8 cellular contexts compared by ENCODE assay signal in the genomic region with DNA sequence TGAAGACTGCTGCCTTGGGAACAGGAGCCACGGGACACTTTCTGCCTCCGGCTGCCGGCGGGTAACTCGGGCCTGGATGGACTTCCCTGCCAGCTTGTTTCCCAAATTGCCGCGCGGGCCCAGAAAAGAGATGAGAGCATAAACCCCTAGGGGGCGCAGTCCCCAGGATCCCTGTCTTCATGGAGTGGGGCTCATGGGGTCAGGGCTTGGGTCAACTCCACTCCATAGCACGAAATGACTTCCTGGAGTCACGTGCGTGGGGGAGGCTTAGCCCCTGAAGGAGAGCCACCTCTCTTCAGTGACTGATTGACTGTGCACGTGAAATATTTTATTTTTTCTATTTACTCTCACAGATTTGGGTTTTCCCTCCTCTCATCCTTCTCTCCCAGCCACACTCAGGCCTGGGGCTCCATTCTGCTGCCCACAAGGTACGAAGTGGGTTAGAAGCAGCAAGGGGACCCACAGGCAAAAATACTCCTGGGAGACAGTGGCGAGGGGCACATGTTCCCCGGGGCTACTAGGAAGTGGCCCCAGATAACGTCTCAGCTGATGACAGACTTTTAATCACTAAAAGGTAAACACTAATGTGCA. TPM values are rescaled to one million over a fixed set of nuclear protein-coding genes. Genes with fewer than 3 reads are reported as not detected.
DNase-seq lines count a peak whose midpoint lies in the region; TF ChIP-seq lines count a peak whose summit lies in the region.

No MANE protein-coding gene starts in this region.

- H3K27me3 Mint-ChIP-seq in neural progenitor cell (ENCODE audit: insufficient read depth, low read depth) = peaks cover 5% of the 10 kb centered on the region

- no peaks in the 10 kb centered on the region for H3K36me3 Mint-ChIP-seq in neural progenitor cell

- no peak overlapping the region for H3K9ac ChIP-seq in neural progenitor cell

- H3K4me3 ChIP-seq in neural progenitor cell = no peak overlapping the region

- peaks cover 15% of the 10 kb centered on the region for H3K4me1 Mint-ChIP-seq in neural progenitor cell

- H3K79me2 ChIP-seq in neural progenitor cell (ENCODE audit: low read depth) = no peaks in the 10 kb centered on the region

- no peaks in the 10 kb centered on the region for H3K9me3 ChIP-seq in neural progenitor cell (ENCODE audit: low read depth)

- H3K27ac ChIP-seq in neural progenitor cell = no peak overlapping the region

- H3K9me3 Mint-ChIP-seq in neural progenitor cell = no peaks in the 10 kb centered on the region

- no peaks in the 10 kb centered on the region for H4K20me1 ChIP-seq in neural progenitor cell (ENCODE audit: low read depth)

- in situ Hi-C loops in T47D (cut with HindIII; ENCODE audit: low pct_unique_long_range_greater_than_20kb, low sequenced_read_pairs) = no loop called here

- no peak overlapping the region for H3K4me2 ChIP-seq in neural progenitor cell

- H3K27ac Mint-ChIP-seq in neural progenitor cell = no peak overlapping the region

- no peak overlapping the region for H3K4me3 Mint-ChIP-seq in neural progenitor cell

- DNase-seq in activated CD4-positive, alpha-beta T cell treated with anti-CD3 and anti-CD28 coated beads for 48 hours = peak; percentile 56
- DNase-seq in activated CD4-positive, alpha-beta T cell treated with anti-CD3 and anti-CD28 coated beads for 1 hour = no peak
- DNase-seq in T47D (ENCODE audit: low read depth in 1 of 2, low spot score in 1 of 2) (peak; percentile 57 to 77), neural progenitor cell (ENCODE audit: low spot score) (peak; percentile 79), NCI-H2171 treated with DMSO at 0.1 percent for 48 hours (lab: John Stamatoyannopoulos, UW) (no peak), NCI-H146 treated with DMSO at 0.1 percent for 48 hours (lab: John Stamatoyannopoulos, UW; ENCODE audit: unreplicated experiment) (no peak)
- no peak for DNase-seq in effector CD4-positive, alpha-beta T cell

- no peak overlapping the region for H2AFZ ChIP-seq in neural progenitor cell (replicated peaks)

- H3F3A ChIP-seq in neural progenitor cell (ENCODE audit: low read depth) = peaks cover 9% of the 10 kb centered on the region

- H3K36me3 ChIP-seq in neural progenitor cell = no peaks in the 10 kb centered on the region

- no peaks in the 10 kb centered on the region for H3K27me3 ChIP-seq in neural progenitor cell

- peak; percentile 58 for TF ChIP-seq CTCF in LNCAP (IDR thresholded peaks at IDR 0.05)
- peak; percentile 73 for TF ChIP-seq CTCF in neural progenitor cell (IDR thresholded peaks at IDR 0.05)

- H3K4me1 ChIP-seq in neural progenitor cell = no peaks in the 10 kb centered on the region

RNA-seq across cellular contexts. Expression of a gene that starts 10.0 kb away (rescaled TPM):
- total RNA-seq in neural progenitor cell (ENCODE audit: low replicate concordance) = 1.0 and 2.1 TPM in 2 replicates

RNA-seq across cellular contexts. Expression of a gene that starts 22.3 kb away (rescaled TPM):
- 6.4 and 15.1 TPM in 2 replicates for total RNA-seq in neural progenitor cell (ENCODE audit: low replicate concordance)

RNA-seq across cellular contexts. Expression of a gene that starts 57.4 kb away (rescaled TPM):
- total RNA-seq in neural progenitor cell (ENCODE audit: low replicate concordance) = 26.9 and 29.7 TPM in 2 replicates

Comparison
In these comparisons a context has a peak if more than half of its experiments do, and no peak if none do; other contexts are left out.
1. DNase-seq: peak in activated CD4-positive, alpha-beta T cell treated with anti-CD3 and anti-CD28 coated beads for 48 hours (single experiment), T47D (2 of 2) and neural progenitor cell (single experiment); none in activated CD4-positive, alpha-beta T cell treated with anti-CD3 and anti-CD28 coated beads for 1 hour (single experiment), NCI-H2171 treated with DMSO at 0.1 percent for 48 hours (single experiment), NCI-H146 treated with DMSO at 0.1 percent for 48 hours (single experiment) and effector CD4-positive, alpha-beta T cell (single experiment).